1 cellular context compared by ENCODE assay signal in genomic region chr12:26113853-26114719, GRCh38.
TF ChIP-seq lines count a peak whose summit lies in the region.

No MANE protein-coding gene starts in this region.

TF ChIP-seq in HCT116, 20 proteins besides CTCF, POLR2A, EP300 and RAD21 (continued from another document):
- TF ChIP-seq ZBTB33 (IDR thresholded peaks at IDR 0.05; ENCODE audit: extremely low read depth, insufficient replicate concordance, low read length), result no peak
- no peak for TF ChIP-seq FOSL1 (IDR thresholded peaks at IDR 0.05; ENCODE audit: low read depth)
TF ChIP-seq in HCT116: peak in this region for 9.
